ENCODE assay signal across 14 cellular contexts in genomic region chr4:156983366-156983765, GRCh38. TPM values are rescaled to one million over a fixed set of nuclear protein-coding genes. Genes with fewer than 3 reads are reported as not detected.
DNase-seq lines count a peak whose midpoint lies in the region; ATAC-seq and TF ChIP-seq lines count a peak whose summit lies in the region.
"Had no signal": no experiment of that assay in that cellular context is flagged by ENCODE, and none has a peak within 500 bp of the region (broad histone marks: within the 10 kb centered on the region; RNA-seq: fewer than 3 reads in every experiment).

No MANE protein-coding gene starts in this region.

- no peak overlapping the region for H3K4me3 ChIP-seq in HFF-Myc (replicated peaks; ENCODE audit: low read depth, low read length)
- H3K4me3 ChIP-seq in adrenal gland = no peak overlapping the region
- H3K4me3 ChIP-seq in foreskin fibroblast (ENCODE audit: low read depth in 1 of 2, low read length in 2 of 2) = no peak overlapping the region
- H3K4me3 ChIP-seq in SJCRH30 = no peak overlapping the region
- no peak overlapping the region for H3K4me3 ChIP-seq in thyroid gland (replicated peaks in 1 of 3)

- DNase-seq in HFF-Myc (ENCODE audit: extremely low read depth, low read depth) (no peak), adrenal gland (no peak), foreskin fibroblast (peak in 1 of 2 donors; percentile 56), T-helper 1 cell (no peak), SJCRH30 (no peak), thyroid gland (no peak)
- DNase-seq: CD4-positive, alpha-beta T cell; cortex of kidney; KG1; NCI-H524 treated with DMSO at 0.1 percent for 48 hours had no signal

- H3K36me3 ChIP-seq in adrenal gland (replicated peaks in 1 of 2) (no peaks in the 10 kb centered on the region), SJCRH30 (no peaks in the 10 kb centered on the region), thyroid gland (no peaks in the 10 kb centered on the region)

- no peaks in the 10 kb centered on the region for H3K4me1 ChIP-seq in adrenal gland (replicated peaks in 1 of 2)
- H3K4me1 ChIP-seq in SJCRH30 = no peaks in the 10 kb centered on the region
- no peaks in the 10 kb centered on the region for H3K4me1 ChIP-seq in thyroid gland

- intact Hi-C loops in adrenal gland (cut with DNase I) = no loop called here
- intact Hi-C loops in thyroid gland (cut with DNase I) = no loop called here

- H3K9me3 ChIP-seq in adrenal gland (replicated peaks in 1 of 3) (no peaks in the 10 kb centered on the region), SJCRH30 (replicated peaks) (no peaks in the 10 kb centered on the region), thyroid gland (no peaks in the 10 kb centered on the region)

- TF ChIP-seq POLR2A in adrenal gland (IDR thresholded peaks at IDR 0.05) (no peak), thyroid gland (IDR thresholded peaks at IDR 0.05) (no peak)

- WGBS in adrenal gland, 4 donors = 53 to 65% (median 59%) methylated on average over 1 of the region's 1 CpG
- 70 to 79% methylated on average over 1 of the region's 1 CpG for WGBS in thyroid gland, 2 donors

- TF ChIP-seq CTCF in 22Rv1 (IDR thresholded peaks at IDR 0.05) (peak; percentile 43), HFF-Myc (IDR thresholded peaks at IDR 0.05; ENCODE audit: low read depth, low read length, missing control alignments) (peak; percentile 38), adrenal gland (IDR thresholded peaks at IDR 0.05) (peak in 5 of 6 experiments; percentile 16 to 43 (median 31)), foreskin fibroblast (IDR thresholded peaks at IDR 0.05; ENCODE audit: low read depth, low read length) (peak; percentile 51), thyroid gland (IDR thresholded peaks at IDR 0.05) (peak in 1 of 6 experiments; percentile 31)

- ATAC-seq in HG03095 (IDR thresholded peaks at IDR 0.05; ENCODE audit: unreplicated experiment) = no peak

- H3K27me3 ChIP-seq in adrenal gland (no peaks in the 10 kb centered on the region), SJCRH30 (no peaks in the 10 kb centered on the region), thyroid gland (no peaks in the 10 kb centered on the region)

- H3K27ac ChIP-seq in 22Rv1 (no peak overlapping the region), adrenal gland (no peak overlapping the region), SJCRH30 (no peak overlapping the region), thyroid gland (no peak overlapping the region)
- H3K27ac ChIP-seq: parathyroid adenoma had no signal

RNA-seq across cellular contexts. Expression of gene PDGFC, which starts 11.8 kb away (rescaled TPM):
- total RNA-seq in adrenal gland (10 to 100 TPM; 32.2 to 77.2 (median 51.6) TPM), thyroid gland (10 to 100 TPM; 28.9 to 34.6 (median 29.9) TPM)
- 10 to 100 TPM in 1 of 3 donors, 1 to 10 TPM in 2; 6.0 to 18.2 (median 7.6) TPM for polyA plus RNA-seq in adrenal gland
- total RNA-seq in SJCRH30 (2014; rRNA removed; shearing (Covaris generic)) = 14.1 and 14.6 TPM in 2 replicates
- total RNA-seq: CD4-positive, alpha-beta T cell; T-helper 2 cell treated with Interferon-gamma antibody and Interleukin-4, amounts not matched to agents 100 ng/mL and 5 ng/mL, for 36 hours had no signal
